ENCODE assay signal across 1 cellular context in genomic region chr5:132962429-132962928, GRCh38.
A peak's percentile ranks its signal among the peaks of the same experiment; 100 is the strongest.
TF ChIP-seq lines count a peak whose summit lies in the region.

No MANE protein-coding gene starts in this region.

TF ChIP-seq in HEK293, 187 proteins besides CTCF, POLR2A, EP300 and RAD21 (continued from another document):
- TF ChIP-seq ZFHX2 (tag by site-specific recombination; conservative IDR thresholded peaks at IDR 0.05) (peak; percentile 94), ZNF112 (tag by site-specific recombination; IDR thresholded peaks at IDR 0.05) (no peak), IKZF3 (tag by site-specific recombination; IDR thresholded peaks at IDR 0.05) (peak; percentile 79), ZFP3 (tag by site-specific recombination; IDR thresholded peaks at IDR 0.05; ENCODE audit: low read depth) (no peak), ZNF571 (tag by site-specific recombination; IDR thresholded peaks at IDR 0.05) (no peak), ZNF660 (tag by site-specific recombination; IDR thresholded peaks at IDR 0.05) (no peak), KLF10 (tag by site-specific recombination; IDR thresholded peaks at IDR 0.05) (peak; percentile 79), ZNF335 (tag by site-specific recombination; conservative IDR thresholded peaks at IDR 0.05) (peak; percentile 93), ZNF24 (tag by site-specific recombination; IDR thresholded peaks at IDR 0.05) (no peak), ZNF626 (tag by site-specific recombination; IDR thresholded peaks at IDR 0.05) (no peak), ELK4 (IDR thresholded peaks at IDR 0.05; ENCODE audit: borderline replicate concordance, low read depth, low read length) (no peak), ATF2 (tag by site-specific recombination; IDR thresholded peaks at IDR 0.05; ENCODE audit: low read depth) (peak; percentile 84), SP7 (tag by site-specific recombination; IDR thresholded peaks at IDR 0.05) (no peak), ZNF350 (tag by site-specific recombination; IDR thresholded peaks at IDR 0.05) (no peak), ZNF768 (tag by site-specific recombination; IDR thresholded peaks at IDR 0.05) (no peak), ZNF530 (tag by site-specific recombination; IDR thresholded peaks at IDR 0.05; ENCODE audit: low read depth) (no peak), REST (tag by site-specific recombination; IDR thresholded peaks at IDR 0.05) (no peak), ZBTB10 (tag by site-specific recombination; IDR thresholded peaks at IDR 0.05) (no peak), ZNF184 (tag by site-specific recombination; IDR thresholded peaks at IDR 0.05) (no peak), ZNF302 (tag by site-specific recombination; IDR thresholded peaks at IDR 0.05; ENCODE audit: low read depth) (no peak), ZNF621 (tag by site-specific recombination; IDR thresholded peaks at IDR 0.05) (no peak), ZNF324 (tag by site-specific recombination; IDR thresholded peaks at IDR 0.05) (no peak), ZNF777 (tag by site-specific recombination; IDR thresholded peaks at IDR 0.05; ENCODE audit: borderline replicate concordance) (no peak), ZNF18 (tag by site-specific recombination; IDR thresholded peaks at IDR 0.05) (no peak), ZNF629 (tag by site-specific recombination; IDR thresholded peaks at IDR 0.05) (peak; percentile 87), ZNF623 (tag by site-specific recombination; IDR thresholded peaks at IDR 0.05) (no peak), ZFP69B (tag by site-specific recombination; IDR thresholded peaks at IDR 0.05) (peak; percentile 53; the same call in 1 of the 2 replicates), ZNF510 (tag by site-specific recombination; IDR thresholded peaks at IDR 0.05; ENCODE audit: insufficient replicate concordance) (no peak), ZNF792 (tag by site-specific recombination; IDR thresholded peaks at IDR 0.05) (no peak), PRDM10 (tag by site-specific recombination; IDR thresholded peaks at IDR 0.05) (peak; percentile 27), ZNF521 (tag by site-specific recombination; IDR thresholded peaks at IDR 0.05) (no peak), ZNF202 (tag by site-specific recombination; IDR thresholded peaks at IDR 0.05; ENCODE audit: borderline replicate concordance) (no peak), ZNF837 (tag by site-specific recombination; IDR thresholded peaks at IDR 0.05) (no peak), FEZF1 (tag by site-specific recombination; IDR thresholded peaks at IDR 0.05) (no peak), ZNF155 (tag by site-specific recombination; IDR thresholded peaks at IDR 0.05) (no peak), ZNF121 (tag by site-specific recombination; IDR thresholded peaks at IDR 0.05) (no peak)
